Comparison of ENCODE assay signal across 16 cellular contexts in genomic region chr7:23662124-23662982, GRCh38. TPM values are rescaled to one million over a fixed set of nuclear protein-coding genes. Genes with fewer than 3 reads are reported as not detected.
DNase-seq lines count a peak whose midpoint lies in the region; ATAC-seq, FAIRE-seq and TF ChIP-seq lines count a peak whose summit lies in the region.
"Had no signal": no experiment of that assay in that cellular context is flagged by ENCODE, and none has a peak within 500 bp of the region (broad histone marks: within the 10 kb centered on the region; RNA-seq: fewer than 3 reads in every experiment).

No MANE protein-coding gene starts in this region.

- peak overlapping the region in 2 of 4 experiments; percentile 8 to 50; a peak in 3 of 7 replicates for H3K9ac ChIP-seq in H1 (replicated peaks in 1 of 4; ENCODE audit: extremely low read depth in 1 of 4, low read depth in 3 of 4, low read length in 3 of 4)

- peak overlapping the region; percentile 51; the same call in 1 of the 2 replicates for H3K18ac ChIP-seq in H1 (ENCODE audit: extremely low read depth, low read length)

- no peaks in the 10 kb centered on the region for H3K79me2 ChIP-seq in H1 (ENCODE audit: control insufficient read depth in 1 of 2, insufficient read depth in 2 of 2, low read length in 2 of 2)

- H4K5ac ChIP-seq in H1 (ENCODE audit: insufficient read length, low read depth, low read length), result no peak overlapping the region

- TF ChIP-seq POLR2A in H1 (IDR thresholded peaks at IDR 0.05; ENCODE audit: control extremely low read depth in 1 of 2, low read depth in 2 of 2, low read length in 2 of 2), result 0 out of 3 replicates have a peak, but pooled peaks of 1 of the 2 experiments have one; percentile 39

- no peaks in the 10 kb centered on the region for H3K9me3 ChIP-seq in MG63
- no peaks in the 10 kb centered on the region for H3K9me3 ChIP-seq in H1 (ENCODE audit: insufficient read depth in 2 of 2, low read depth in 1 of 2, low read length in 1 of 2)

- ATAC-seq in omental fat pad (ENCODE audit: low FRiP score), result peak; percentile 31
- ATAC-seq in GM21576 (IDR thresholded peaks at IDR 0.05; ENCODE audit: unreplicated experiment), result no peak
- ATAC-seq in left cardiac atrium, result no peak
- ATAC-seq: activated CD8-positive, alpha-beta T cell treated with anti-CD3 and anti-CD28 coated beads, Interleukin-2, amount 10 ng/mL, durations not matched to agents 7 days and 5 days; esophagus mucosa had no signal

- peak overlapping the region; percentile 54 to 64 for H3K4me2 ChIP-seq in H1 (ENCODE audit: insufficient read depth in 1 of 2, low read depth in 2 of 2, low read length in 2 of 2)

- no peak overlapping the region; the same call in none of the 2 replicates for H2AK5ac ChIP-seq in H1 (ENCODE audit: low read depth, low read length)

- intact Hi-C loops in left cardiac atrium (cut with DNase I), result no loop called here

- no peak for TF ChIP-seq RAD21 in H1 (IDR thresholded peaks at IDR 0.05 in 1 of 2, conservative IDR thresholded peaks at IDR 0.05 in 1 of 2; ENCODE audit: low read depth in 2 of 2, low read length in 2 of 2)

- peak overlapping the region; percentile 66; the same call in 1 of the 2 replicates for H3K27ac ChIP-seq in H1 (ENCODE audit: low read depth, low read length)
- H3K27ac ChIP-seq: VCaP had no signal

- H3K56ac ChIP-seq in H1 (replicated peaks; ENCODE audit: insufficient read length, low read depth, low read length), result no peak overlapping the region

- peaks cover 6 to 16% (median 12%) of the 10 kb centered on the region in 4 experiments for H3K4me1 ChIP-seq in H1 (replicated peaks in 1 of 4; ENCODE audit: control insufficient read depth in 3 of 4, insufficient read depth in 4 of 4, low read length in 3 of 4)

- TF ChIP-seq EP300 in H1 (IDR thresholded peaks at IDR 0.05; ENCODE audit: borderline replicate concordance in 1 of 2, low read depth in 2 of 2, low read length in 2 of 2), result no peak

- CTCF ChIA-PET in H1 (lab: Charles Lee; ENCODE audit: partially characterized antibody), result interaction anchor here (1.0 to 2.2 kb wide), 9 partner anchors 10 to 116 kb away, joined by 3 to 11 read pairs (median 6); partner anchors contain the start of gene FAM221A

- no peak overlapping the region for H4K8ac ChIP-seq in H1 (ENCODE audit: extremely low read depth, insufficient read depth, low read length)

- peak in 2 of 3 experiments; percentile 5 to 25; a peak in 2 of 4 replicates for TF ChIP-seq CTCF in H1 (IDR thresholded peaks at IDR 0.05; ENCODE audit: control extremely low read depth in 1 of 3, insufficient read depth in 1 of 3, low read depth in 1 of 3, low read length in 3 of 3)
- no peak for TF ChIP-seq CTCF in omental fat pad (IDR thresholded peaks at IDR 0.05)

- peak overlapping the region; percentile 91 for H4K91ac ChIP-seq in H1 (replicated peaks; ENCODE audit: insufficient read length, low read length)

- no peak overlapping the region for H2BK15ac ChIP-seq in H1 (ENCODE audit: low read length)

- POLR2A ChIA-PET in H1 (lab: Charles Lee; ENCODE audit: partially characterized antibody), result interaction anchor here (0.6 to 3.9 kb wide), 12 partner anchors 9 to 47 kb away, joined by 3 to 27 read pairs (median 4); partner anchors contain the start of genes FAM221A and STK31

- H3K27me3 ChIP-seq in MG63 (no peaks in the 10 kb centered on the region), H1 (replicated peaks in 1 of 4; ENCODE audit: control insufficient read depth in 3 of 4, extremely low read depth in 1 of 4, insufficient read depth in 3 of 4, low read length in 3 of 4) (no peaks in the 10 kb centered on the region)

- peaks cover 2% of the 10 kb centered on the region; the same call in 1 of the 2 replicates for H3K23me2 ChIP-seq in H1 (ENCODE audit: low read depth, low read length)

- FAIRE-seq in H1 (lab: Jason Lieb, UNC), result peak; percentile 92

- H3K4me3 ChIP-seq in MG63 (no peak overlapping the region), H1 (ENCODE audit: extremely low read depth in 1 of 4, insufficient read depth in 2 of 4, low read depth in 3 of 4, low read length in 4 of 4) (peak overlapping the region in 1 of 4 experiments; percentile 23; a peak in 1 of 8 replicates)

- DNase-seq in ELF-1 (ENCODE audit: low read depth, low spot score) (peak; percentile 34), MG63 (peak; percentile 7), H1 (ENCODE audit: low read depth in 1 of 2, low spot score in 2 of 2) (no peak), omental fat pad (ENCODE audit: low spot score) (no peak), left cardiac atrium (no peak)
- no peak for DNase-seq in effector CD8-positive, alpha-beta T cell (lab: John Stamatoyannopoulos, UW)
- DNase-seq: activated CD8-positive, alpha-beta T cell treated with anti-CD3 and anti-CD28 coated beads, Interleukin-2, amount 10 ng/mL, durations not matched to agents 7 days and 5 days; activated naive CD8-positive, alpha-beta T cell treated with anti-CD3 and anti-CD28 coated beads for 36 hours; C1 segment of cervical spinal cord; NCI-H2029; NCI-H510A; SHP77 had no signal

- H3K14ac ChIP-seq in H1 (ENCODE audit: insufficient read length), result no peak overlapping the region

- H2BK120ac ChIP-seq in H1 (replicated peaks; ENCODE audit: low read depth, low read length), result peak overlapping the region; percentile 47

- H2AFZ ChIP-seq in H1 (ENCODE audit: low read length), result peak overlapping the region; percentile 35; the same call in 1 of the 2 replicates

- H3K79me1 ChIP-seq in H1 (ENCODE audit: low read depth, low read length), result no peaks in the 10 kb centered on the region

- H3K23ac ChIP-seq in H1 (ENCODE audit: insufficient read length), result no peak overlapping the region

- H2BK12ac ChIP-seq in H1 (ENCODE audit: low read depth, low read length), result peak overlapping the region; percentile 90

- H3K36me3 ChIP-seq in MG63 (no peaks in the 10 kb centered on the region), H1 (ENCODE audit: control insufficient read depth in 2 of 4, insufficient read depth in 4 of 4, low read length in 3 of 4) (no peaks in the 10 kb centered on the region)

- H2BK5ac ChIP-seq in H1 (ENCODE audit: low read depth, low read length), result peak overlapping the region; percentile 84; the same call in 1 of the 2 replicates

- no peak overlapping the region for H3K4ac ChIP-seq in H1 (replicated peaks; ENCODE audit: insufficient read length, low read depth, low read length)

- peak overlapping the region; percentile 84; the same call in 1 of the 2 replicates for H2BK20ac ChIP-seq in H1 (ENCODE audit: low read length)

- 62% methylated on average over 8 of the region's 8 CpGs; no CpG with 5 or more reads in 1 of the 2 experiments for WGBS in H1 (ENCODE audit: extremely low coverage in 1 of 2, insufficient coverage in 1 of 2, insufficient read length in 1 of 2, insufficient replicate concordance in 2 of 2, low coverage in 1 of 2, low lambda C conversion rate in 2 of 2, missing lambda C conversion rate in 1 of 2), 2 experiments

- H4K20me1 ChIP-seq in H1 (replicated peaks in 1 of 2; ENCODE audit: control insufficient read depth in 1 of 2, insufficient read depth in 2 of 2, low read length in 2 of 2), result no peaks in the 10 kb centered on the region

TF ChIP-seq in H1, 55 proteins besides CTCF, POLR2A, EP300 and RAD21 (continues in another document):
- TF ChIP-seq HDAC6 (IDR thresholded peaks at IDR 0.05; ENCODE audit: low read depth, low read length) (no peak), CEBPB (IDR thresholded peaks at IDR 0.05; ENCODE audit: low read depth, low read length) (no peak), YY1 (IDR thresholded peaks at IDR 0.05; ENCODE audit: low read depth, low read length) (no peak), KDM5A (IDR thresholded peaks at IDR 0.05; ENCODE audit: low read length) (no peak), ZNF274 (IDR thresholded peaks at IDR 0.05; ENCODE audit: borderline replicate concordance, extremely low read depth, low read length) (no peak), BCL11A (IDR thresholded peaks at IDR 0.05; ENCODE audit: low read depth in 2 of 2, low read length in 2 of 2) (no peak), JUND (IDR thresholded peaks at IDR 0.05; ENCODE audit: low read length) (no peak)

RNA-seq across cellular contexts. Expression of gene FAM221A, which starts 17.6 kb away (rescaled TPM):
- 0.63 and 1.6 TPM in 2 replicates for total RNA-seq in MG63 (2014; rRNA removed; shearing (Covaris generic); ENCODE audit: low replicate concordance)
- 20.3 and 21.5 TPM in 2 replicates for total RNA-seq in H1 (2021; fragmentation: NEBNext Ultra II Directional; extraction: Animal tissue kit (Norgen Biotek cat#: 25700))
- 22.0 and 39.0 TPM in 2 replicates for polyA plus RNA-seq in H1 (2011; rRNA removed)
- 36.0 TPM for polyA plus RNA-seq in H1 (2011; cell fraction: cytosol; rRNA removed)
- 26.5 TPM for polyA plus RNA-seq in H1 (2011; cell fraction: nucleus; rRNA removed)
- polyA plus RNA-seq in H1 (2012, experiment 1 of 2), result 27.0 to 32.2 TPM (median 29.5 TPM) in 4 replicates
- 9.9 TPM for polyA plus RNA-seq in H1 (2012, experiment 2 of 2)
- 10.4 TPM for polyA plus RNA-seq in H1 (2013, experiment 1 of 2)
- 9.0 TPM for polyA plus RNA-seq in H1 (2013, experiment 2 of 2)
- polyA minus RNA-seq in H1 (2011; rRNA and poly(A)+ RNA removed), result 67.4 and 71.1 TPM in 2 replicates
- 18.8 TPM for polyA minus RNA-seq in H1 (2011; cell fraction: cytosol; rRNA and poly(A)+ RNA removed)
- 30.4 TPM for polyA minus RNA-seq in H1 (2011; cell fraction: nucleus; rRNA and poly(A)+ RNA removed)
- total RNA-seq in omental fat pad, result 10 to 100 TPM in 3 of 4 donors, 1 to 10 TPM in 1; 8.5 to 18.3 (median 13.8) TPM
- 1 to 10 TPM; 3.0 to 4.1 TPM for total RNA-seq in left cardiac atrium

RNA-seq across cellular contexts. Expression of gene STK31, which starts 47.7 kb away (rescaled TPM):
- 0.03 TPM in 1 of 2 replicates, not detected in the other for total RNA-seq in MG63 (2014; rRNA removed; shearing (Covaris generic); ENCODE audit: low replicate concordance)
- total RNA-seq in H1 (2021; fragmentation: NEBNext Ultra II Directional; extraction: Animal tissue kit (Norgen Biotek cat#: 25700)), result 0.10 and 0.32 TPM in 2 replicates
- polyA plus RNA-seq in H1 (2011; rRNA removed), result 0.13 and 0.15 TPM in 2 replicates
- 0.18 TPM for polyA plus RNA-seq in H1 (2011; cell fraction: cytosol; rRNA removed)
- polyA plus RNA-seq in H1 (2011; cell fraction: nucleus; rRNA removed), result 0.07 TPM
- 0.15 to 0.53 TPM (median 0.32 TPM) in 4 replicates for polyA plus RNA-seq in H1 (2012, experiment 1 of 2)
- polyA plus RNA-seq in H1 (2012, experiment 2 of 2), result not detected
- polyA plus RNA-seq in H1 (2013, experiment 1 of 2), result 0.22 TPM
- polyA plus RNA-seq in H1 (2013, experiment 2 of 2), result 0.13 TPM
- polyA minus RNA-seq in H1 (2011; rRNA and poly(A)+ RNA removed), result 0.46 and 0.57 TPM in 2 replicates
- polyA minus RNA-seq in H1 (2011; cell fraction: cytosol; rRNA and poly(A)+ RNA removed), result not detected
- 1.8 TPM for polyA minus RNA-seq in H1 (2011; cell fraction: nucleus; rRNA and poly(A)+ RNA removed)
- total RNA-seq in omental fat pad, result under 1 TPM; 0.19 to 0.84 (median 0.34) TPM
- under 1 TPM; 0.06 to 0.21 TPM for total RNA-seq in left cardiac atrium
- total RNA-seq: activated naive CD8-positive, alpha-beta T cell treated with anti-CD3 and anti-CD28 coated beads for 36 hours; glomerular endothelial cell had no signal

Comparison
In these comparisons a context has a peak if more than half of its experiments do, and no peak if none do; other contexts are left out.
1. DNase-seq: peak in ELF-1 (single experiment) and MG63 (single experiment); none in H1 (0 of 2), omental fat pad (single experiment), effector CD8-positive, alpha-beta T cell (single experiment) and left cardiac atrium (single experiment).
2. CTCF ChIP-seq: peak in H1 (2 of 3); none in omental fat pad (0 of 3).